In genomic region chr2:176136375-176137248, GRCh38 we compare ENCODE assay signal across 7 cellular contexts. TPM values are rescaled to one million over a fixed set of nuclear protein-coding genes. Genes with fewer than 3 reads are reported as not detected.
A peak's percentile ranks its signal among the peaks of the same experiment; 100 is the strongest.
DNase-seq lines count a peak whose midpoint lies in the region; ATAC-seq and TF ChIP-seq lines count a peak whose summit lies in the region.
"Had no signal": no experiment of that assay in that cellular context is flagged by ENCODE, and none has a peak within 500 bp of the region (broad histone marks: within the 10 kb centered on the region; RNA-seq: fewer than 3 reads in every experiment).

No MANE protein-coding gene starts in this region.

- ATAC-seq in heart left ventricle (peak in 2 of 4 donors; percentile 20 to 24), left ventricle myocardium superior (no peak), right cardiac atrium (no peak), HG03460 (IDR thresholded peaks at IDR 0.05; ENCODE audit: unreplicated experiment) (no peak)

- WGBS in heart left ventricle, 4 donors: 2 to 3% (median 3%) methylated on average over 60 to 71 of the region's 71 CpGs
- WGBS in right cardiac atrium: 3% methylated on average over 71 of the region's 71 CpGs
- WGBS in urinary bladder: 2% methylated on average over 71 of the region's 71 CpGs

- H3K9me3 ChIP-seq in heart left ventricle (no peaks in the 10 kb centered on the region), right cardiac atrium (ENCODE audit: control insufficient read depth, low read length) (no peaks in the 10 kb centered on the region)

- TF ChIP-seq POLR2A in heart left ventricle (IDR thresholded peaks at IDR 0.05): no peak

- H3K27me3 ChIP-seq in heart left ventricle (peaks cover 60 to 99% (median 90%) of the 10 kb centered on the region in 9 donors), right cardiac atrium (ENCODE audit: control insufficient read depth, insufficient read depth) (peaks cover 10% of the 10 kb centered on the region)

- H3K27ac ChIP-seq in heart left ventricle (peak overlapping the region in 10 of 12 donors; percentile 6 to 81 (median 66)), right cardiac atrium (ENCODE audit: low read length) (no peak overlapping the region), urinary bladder (ENCODE audit: low read depth) (peak overlapping the region; percentile 69)

- peak overlapping the region; percentile 26 to 68 (median 50) for H3K4me3 ChIP-seq in heart left ventricle
- H3K4me3 ChIP-seq in right cardiac atrium (ENCODE audit: low read length): peak overlapping the region; percentile 43
- peak overlapping the region; percentile 50 for H3K4me3 ChIP-seq in urinary bladder (ENCODE audit: low read depth, low read length)

- intact Hi-C loops in heart left ventricle (cut with DNase I) (loop anchor here in 2 of 10 donors (5.0 to 10.0 kb wide), 2 partner anchors 678 to 681 kb away; no protein-coding TSS in a partner anchor), left ventricle myocardium superior (cut with micrococcal nuclease) (no loop called here), right cardiac atrium (cut with DNase I) (loop anchor here in 2 of 4 donors (5.0 to 10.0 kb wide), 3 partner anchors 506 to 1008 kb away; no protein-coding TSS in a partner anchor)

- H3K4me1 ChIP-seq in heart left ventricle (peaks cover 0 to 35% (median 16%) of the 10 kb centered on the region in 12 donors), right cardiac atrium (ENCODE audit: control insufficient read depth, insufficient read depth, low read length) (no peaks in the 10 kb centered on the region), urinary bladder (ENCODE audit: insufficient read depth) (no peaks in the 10 kb centered on the region)

- H3K36me3 ChIP-seq in heart left ventricle (no peaks in the 10 kb centered on the region), urinary bladder (ENCODE audit: insufficient read depth) (no peaks in the 10 kb centered on the region)

- no peak for TF ChIP-seq CTCF in heart left ventricle (IDR thresholded peaks at IDR 0.05)

- DNase-seq in heart left ventricle (no peak), left ventricle myocardium superior (no peak), right cardiac atrium (peak in 1 of 3 donors; percentile 63)
- no peak for DNase-seq in effector CD4-positive, alpha-beta T cell

RNA-seq across cellular contexts. Expression of gene HOXD8, which starts 7.1 kb away (rescaled TPM):
- 1 to 10 TPM in 3 of 9 donors, under 1 TPM in 6; 0.37 to 1.8 (median 0.59) TPM for total RNA-seq in heart left ventricle
- under 1 TPM; 0.21 to 0.42 TPM for polyA plus RNA-seq in heart left ventricle
- 0.92 TPM for total RNA-seq in left ventricle myocardium superior
- under 1 TPM; 0.11 to 0.39 (median 0.28) TPM for total RNA-seq in right cardiac atrium
- 0.63 TPM for polyA plus RNA-seq in right cardiac atrium
- total RNA-seq in urinary bladder: 12.3 TPM
- 7.0 TPM for polyA plus RNA-seq in urinary bladder
- total RNA-seq: activated CD8-positive, alpha-beta memory T cell treated with anti-CD3 and anti-CD28 coated beads for 36 hours had no signal

RNA-seq across cellular contexts. Expression of gene HOXD9, which starts 14.1 kb away (rescaled TPM):
- total RNA-seq in heart left ventricle (under 1 TPM in 2 of 9 donors, not detected in 7; 0.40 to 0.43 TPM), left ventricle myocardium superior (not detected), right cardiac atrium (not detected), urinary bladder (2.9 TPM)
- polyA plus RNA-seq in heart left ventricle (under 1 TPM in 1 of 2 donors, not detected in 1; 0.23 TPM), right cardiac atrium (0.09 TPM), urinary bladder (5.6 TPM)
- total RNA-seq: activated CD8-positive, alpha-beta memory T cell treated with anti-CD3 and anti-CD28 coated beads for 36 hours had no signal

RNA-seq across cellular contexts. Expression of gene HOXD4, which starts 14.7 kb away (rescaled TPM):
- total RNA-seq in heart left ventricle (under 1 TPM in 7 of 9 donors, not detected in 2; 0.17 to 0.96 (median 0.42) TPM), left ventricle myocardium superior (0.22 TPM), right cardiac atrium (not detected), urinary bladder (4.0 TPM)
- polyA plus RNA-seq in heart left ventricle (under 1 TPM; 0.10 to 0.19 TPM), right cardiac atrium (0.29 TPM), urinary bladder (2.0 TPM)
- total RNA-seq: activated CD8-positive, alpha-beta memory T cell treated with anti-CD3 and anti-CD28 coated beads for 36 hours had no signal

RNA-seq across cellular contexts. Expression of gene HOXD10, which starts 20.0 kb away (rescaled TPM):
- total RNA-seq in heart left ventricle: under 1 TPM in 1 of 9 donors, not detected in 8; 0.43 TPM
- under 1 TPM in 1 of 2 donors, not detected in 1; 0.03 TPM for polyA plus RNA-seq in heart left ventricle
- total RNA-seq in left ventricle myocardium superior: not detected
- total RNA-seq in right cardiac atrium: not detected
- not detected for polyA plus RNA-seq in right cardiac atrium
- total RNA-seq in urinary bladder: 14.1 TPM
- 4.1 TPM for polyA plus RNA-seq in urinary bladder
- total RNA-seq: activated CD8-positive, alpha-beta memory T cell treated with anti-CD3 and anti-CD28 coated beads for 36 hours had no signal

RNA-seq across cellular contexts. Expression of gene HOXD3, which starts 20.5 kb away (rescaled TPM):
- total RNA-seq in heart left ventricle (1 to 10 TPM in 2 of 9 donors, under 1 TPM in 7; 0.35 to 1.4 (median 0.56) TPM), left ventricle myocardium superior (0.27 TPM), right cardiac atrium (not detected), urinary bladder (5.2 TPM)
- polyA plus RNA-seq in heart left ventricle (under 1 TPM; 0.04 to 0.30 TPM), right cardiac atrium (0.16 TPM), urinary bladder (1.6 TPM)
- total RNA-seq: activated CD8-positive, alpha-beta memory T cell treated with anti-CD3 and anti-CD28 coated beads for 36 hours had no signal
